Comparison of ENCODE assay signal across 8 cellular contexts in the genomic region with DNA sequence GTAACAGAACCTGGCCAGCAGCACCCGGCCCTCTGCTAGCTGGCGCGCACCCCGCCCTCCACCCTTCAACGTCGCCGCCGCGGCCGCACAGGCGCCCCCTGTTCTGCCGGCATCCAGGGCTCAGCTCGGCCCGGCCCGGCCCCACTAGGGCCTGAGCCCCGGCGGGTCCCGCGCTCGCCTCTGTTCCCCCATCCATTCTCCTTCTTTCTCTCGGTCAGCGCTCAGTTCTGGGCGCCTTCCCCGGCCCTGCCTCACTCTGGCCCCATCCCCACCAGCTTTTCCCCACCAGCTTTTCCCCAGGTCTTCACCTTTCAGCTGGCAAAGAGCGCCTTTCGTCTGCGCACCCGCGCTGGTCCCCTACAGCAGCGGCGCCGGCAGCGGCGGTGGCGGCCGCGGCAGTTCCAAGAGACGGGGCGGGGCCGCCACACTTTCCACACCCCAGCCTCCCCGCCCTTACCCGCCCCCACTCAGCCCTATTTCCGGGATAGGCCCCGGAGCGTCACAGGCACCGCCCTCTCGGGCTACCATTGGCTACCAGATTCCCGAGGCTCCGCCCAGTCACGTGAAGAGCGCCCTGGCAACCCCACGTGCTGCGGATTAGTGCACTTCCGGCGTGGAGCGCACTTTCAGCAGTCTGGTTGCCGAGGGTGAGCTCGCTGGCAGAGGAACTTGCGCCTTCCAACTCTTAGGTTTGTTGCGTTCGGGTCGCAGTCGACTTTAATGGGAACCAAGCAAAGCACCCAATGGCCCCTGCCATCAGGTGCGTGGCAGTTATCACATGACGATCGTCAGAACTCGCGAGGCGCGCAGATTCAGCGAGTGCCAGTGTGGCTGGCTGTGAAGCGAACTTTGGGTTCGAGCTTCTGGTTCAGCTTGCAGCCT. TPM values are rescaled to one million over a fixed set of nuclear protein-coding genes. Genes with fewer than 3 reads are reported as not detected.
DNase-seq lines count a peak whose midpoint lies in the region; ATAC-seq and TF ChIP-seq lines count a peak whose summit lies in the region.

A gene (minus strand): TSS at position 403 of the 882 bp plus-strand sequence. CDS start 831 bp downstream, outside the sequence.

- H3K18ac ChIP-seq in trophoblast cell (ENCODE audit: low read length), result no peak within 1 kb of the TSS

- H3K27me3 Mint-ChIP-seq in activated naive CD8-positive, alpha-beta T cell treated with anti-CD3 and anti-CD28 coated beads for 36 hours, result no peaks in the 10 kb centered on the region

- peaks cover 4 to 8% of the 10 kb centered on the region in 2 experiments for H3K4me1 ChIP-seq in trophoblast cell (ENCODE audit: control insufficient read depth in 1 of 2, insufficient read depth in 2 of 2, low read length in 2 of 2)
- peaks cover 7 to 13% (median 11%) of the 10 kb centered on the region in 4 donors for H3K4me1 ChIP-seq in transverse colon

- DNase-seq in NAMALWA (ENCODE audit: low spot score) (peak; percentile 99), SKM-1 treated with dmso at 0.1 percent for 144 hours (lab: John Stamatoyannopoulos, UW; ENCODE audit: unreplicated experiment) (peak; percentile 74), cardiac septum (ENCODE audit: low spot score) (peak; percentile 96), trophoblast cell (peak; percentile 98), transverse colon (peak; percentile 90)
- peak; percentile 93 for DNase-seq in activated naive CD8-positive, alpha-beta T cell treated with anti-CD3 and anti-CD28 coated beads for 36 hours

- peak within 1 kb of the TSS; percentile 98 for H3K4me3 Mint-ChIP-seq in activated naive CD8-positive, alpha-beta T cell treated with anti-CD3 and anti-CD28 coated beads for 36 hours

- H2BK120ac ChIP-seq in trophoblast cell (ENCODE audit: insufficient read depth, low read length, poor library complexity), result no peak within 1 kb of the TSS

- peaks cover 15% of the 10 kb centered on the region for H3K9me3 Mint-ChIP-seq in activated naive CD8-positive, alpha-beta T cell treated with anti-CD3 and anti-CD28 coated beads for 36 hours

- H3K27ac Mint-ChIP-seq in activated naive CD8-positive, alpha-beta T cell treated with anti-CD3 and anti-CD28 coated beads for 36 hours, result peak within 1 kb of the TSS; percentile 90

- peak within 1 kb of the TSS; percentile 79 for H3K4me3 ChIP-seq in GM08714 (ENCODE audit: low read length)
- H3K4me3 ChIP-seq in trophoblast cell (ENCODE audit: low read depth, low read length), result peak within 1 kb of the TSS; percentile 77
- H3K4me3 ChIP-seq in transverse colon, result peak within 1 kb of the TSS; percentile 24 to 72 (median 54)

- H4K8ac ChIP-seq in trophoblast cell (ENCODE audit: low read depth, low read length), result peak within 1 kb of the TSS; percentile 62

- no peaks in the 10 kb centered on the region for H3K79me2 ChIP-seq in trophoblast cell (ENCODE audit: control insufficient read depth, insufficient read depth, low read length, poor library complexity)

- H3K79me1 ChIP-seq in trophoblast cell (ENCODE audit: low read length), result no peaks in the 10 kb centered on the region

- peaks cover 10% of the 10 kb centered on the region for H3K9me3 ChIP-seq in trophoblast cell (ENCODE audit: insufficient read depth, low read depth, low read length)
- peaks cover 0 to 6% of the 10 kb centered on the region in 2 donors for H3K9me3 ChIP-seq in transverse colon

- H2AK5ac ChIP-seq in trophoblast cell (ENCODE audit: low read length), result peak within 1 kb of the TSS; percentile 54

- no peak within 1 kb of the TSS for H2BK12ac ChIP-seq in trophoblast cell (ENCODE audit: low read length)

- no CpG with 5 or more reads among the region's 73 CpGs for WGBS in trophoblast cell (ENCODE audit: extremely low coverage, insufficient coverage, insufficient read length)
- 4 to 18% methylated on average over 4 to 71 of the region's 73 CpGs for WGBS in transverse colon (ENCODE audit: low coverage in 1 of 2), 2 donors

- intact Hi-C loops in cardiac septum (cut with DNase I), result no loop called here
- intact Hi-C loops in transverse colon (cut with DNase I; ENCODE audit: low total_unique reads), result no loop called here

- peak; percentile 37 for TF ChIP-seq POLR2A in transverse colon (IDR thresholded peaks at IDR 0.05)

- in situ Hi-C loops in transverse colon (cut with MboI; ENCODE audit: low pct_ligation_motif_present in 1 of 4, low pct_unique_long_range_greater_than_20kb in 1 of 4, low sequenced_read_pairs in 3 of 4), result no loop called here

- H3K36me3 ChIP-seq in trophoblast cell (ENCODE audit: control insufficient read depth in 1 of 2, insufficient read depth in 2 of 2, low read length in 2 of 2), result peaks cover 0 to 2% of the 10 kb centered on the region in 2 experiments
- no peaks in the 10 kb centered on the region for H3K36me3 ChIP-seq in transverse colon

- peak within 1 kb of the TSS; percentile 64 for H3K9ac ChIP-seq in trophoblast cell (ENCODE audit: low read length)

- peak within 1 kb of the TSS; percentile 85 for H4K12ac ChIP-seq in trophoblast cell (ENCODE audit: low read depth, low read length)

- H4K91ac ChIP-seq in trophoblast cell (ENCODE audit: low read depth, low read length), result no peak within 1 kb of the TSS

- peaks cover 21% of the 10 kb centered on the region for H3K4me1 Mint-ChIP-seq in activated naive CD8-positive, alpha-beta T cell treated with anti-CD3 and anti-CD28 coated beads for 36 hours

- peak within 1 kb of the TSS; percentile 83 for H2AFZ ChIP-seq in trophoblast cell (ENCODE audit: insufficient read depth, low read length, poor library complexity)

- TF ChIP-seq EP300 in transverse colon (IDR thresholded peaks at IDR 0.05; ENCODE audit: low read depth), result no peak

- H2BK5ac ChIP-seq in trophoblast cell (ENCODE audit: low read depth, low read length, poor library complexity), result no peak within 1 kb of the TSS

- no peak within 1 kb of the TSS for H3K27ac ChIP-seq in trophoblast cell (ENCODE audit: low read depth, low read length)
- peak within 1 kb of the TSS; percentile 62 to 69 (median 66) for H3K27ac ChIP-seq in transverse colon

- no peak within 1 kb of the TSS for H3K14ac ChIP-seq in trophoblast cell (ENCODE audit: low read length)

- H3K4ac ChIP-seq in trophoblast cell (ENCODE audit: low read depth, low read length), result no peak within 1 kb of the TSS

- H3K27me3 ChIP-seq in trophoblast cell (ENCODE audit: insufficient read depth, low read length) (peaks cover 11% of the 10 kb centered on the region), transverse colon (no peaks in the 10 kb centered on the region)

- no peak for TF ChIP-seq CTCF in transverse colon (IDR thresholded peaks at IDR 0.05)

- H3K4me2 ChIP-seq in trophoblast cell (ENCODE audit: low read length), result peak within 1 kb of the TSS; percentile 99

- peak; percentile 93 for ATAC-seq in HG02571 (IDR thresholded peaks at IDR 0.05; ENCODE audit: unreplicated experiment)

- peak within 1 kb of the TSS; percentile 69 for H3K23ac ChIP-seq in trophoblast cell (ENCODE audit: low read length)

- peaks cover 14% of the 10 kb centered on the region for H3K36me3 Mint-ChIP-seq in activated naive CD8-positive, alpha-beta T cell treated with anti-CD3 and anti-CD28 coated beads for 36 hours

RNA-seq across cellular contexts. Expression of the gene that starts here (rescaled TPM):
- total RNA-seq in activated naive CD8-positive, alpha-beta T cell treated with anti-CD3 and anti-CD28 coated beads for 36 hours, result 10 to 100 TPM in 1 of 2 experiments, 1 to 10 TPM in 1; 9.6 to 11.2 TPM
- total RNA-seq in cardiac septum, result 9.9 TPM
- polyA plus RNA-seq in trophoblast cell (2013), result 0.56 and 0.62 TPM in 2 replicates
- 10 to 100 TPM in 1 of 4 donors, 1 to 10 TPM in 3; 1.8 to 37.4 (median 3.3) TPM for total RNA-seq in transverse colon
